2 cellular contexts compared by ENCODE assay signal in the genomic region with DNA sequence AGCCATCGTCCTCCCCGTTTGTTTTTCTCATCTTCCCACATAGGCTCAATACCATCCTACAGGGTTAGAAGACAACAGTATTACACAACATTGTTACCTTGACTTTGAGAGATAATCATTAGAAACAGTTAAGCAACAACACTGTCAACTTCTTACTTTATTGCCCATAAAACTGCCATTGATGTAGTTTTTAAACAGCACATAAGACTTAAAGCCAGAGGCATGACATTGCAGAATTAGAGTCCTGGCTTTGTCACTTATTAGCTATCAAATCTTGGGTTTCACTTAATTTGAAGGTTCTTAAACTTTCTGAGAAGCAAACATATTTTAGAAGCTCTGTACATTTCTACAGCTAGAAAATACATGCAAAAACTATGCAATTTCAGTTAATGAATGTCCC.
TF ChIP-seq lines count a peak whose summit lies in the region.

No MANE protein-coding gene starts in this region.

TF ChIP-seq in A549, 52 proteins besides CTCF, POLR2A, EP300 and RAD21:
- TF ChIP-seq MAFK (IDR thresholded peaks at IDR 0.05; ENCODE audit: partially characterized antibody) (peak; percentile 28), BHLHE40 (IDR thresholded peaks at IDR 0.05; ENCODE audit: low read depth, low read length) (no peak), ZNF302 (CRISPR knock-in tag; IDR thresholded peaks at IDR 0.05) (no peak), CBX2 (IDR thresholded peaks at IDR 0.05; ENCODE audit: borderline replicate concordance, low read depth) (no peak), GATA3 (IDR thresholded peaks at IDR 0.05; ENCODE audit: borderline replicate concordance) (no peak)

TF ChIP-seq in IMR-90, 13 proteins besides CTCF, POLR2A, EP300 and RAD21:
- TF ChIP-seq FOS (IDR thresholded peaks at IDR 0.05; ENCODE audit: low read depth, low read length), result no peak
- no peak for TF ChIP-seq BHLHE40 (IDR thresholded peaks at IDR 0.05; ENCODE audit: low read depth, low read length)
- TF ChIP-seq MAFK (IDR thresholded peaks at IDR 0.05; ENCODE audit: low read depth, low read length), result no peak
- peak; percentile 16; the same call in 1 of the 2 replicates for TF ChIP-seq NFE2L2 (IDR thresholded peaks at IDR 0.05; ENCODE audit: low read depth, low read length)
- TF ChIP-seq, protein P1, sequence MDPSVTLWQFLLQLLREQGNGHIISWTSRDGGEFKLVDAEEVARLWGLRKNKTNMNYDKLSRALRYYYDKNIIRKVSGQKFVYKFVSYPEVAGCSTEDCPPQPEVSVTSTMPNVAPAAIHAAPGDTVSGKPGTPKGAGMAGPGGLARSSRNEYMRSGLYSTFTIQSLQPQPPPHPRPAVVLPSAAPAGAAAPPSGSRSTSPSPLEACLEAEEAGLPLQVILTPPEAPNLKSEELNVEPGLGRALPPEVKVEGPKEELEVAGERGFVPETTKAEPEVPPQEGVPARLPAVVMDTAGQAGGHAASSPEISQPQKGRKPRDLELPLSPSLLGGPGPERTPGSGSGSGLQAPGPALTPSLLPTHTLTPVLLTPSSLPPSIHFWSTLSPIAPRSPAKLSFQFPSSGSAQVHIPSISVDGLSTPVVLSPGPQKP (IDR thresholded peaks at IDR 0.05; ENCODE audit: borderline replicate concordance, low read depth, low read length), result no peak
- no peak for TF ChIP-seq CHD1 (IDR thresholded peaks at IDR 0.05; ENCODE audit: low read depth, low read length)
- TF ChIP-seq RCOR1 (IDR thresholded peaks at IDR 0.05; ENCODE audit: insufficient replicate concordance, low read length), result no peak
- 0 out of 2 replicates have a peak, but pooled peaks have one; percentile 41 for TF ChIP-seq CEBPB (IDR thresholded peaks at IDR 0.05; ENCODE audit: low read depth, low read length)
- TF ChIP-seq MAZ (IDR thresholded peaks at IDR 0.05; ENCODE audit: borderline replicate concordance, low read depth, low read length), result no peak
- TF ChIP-seq, protein P2, sequence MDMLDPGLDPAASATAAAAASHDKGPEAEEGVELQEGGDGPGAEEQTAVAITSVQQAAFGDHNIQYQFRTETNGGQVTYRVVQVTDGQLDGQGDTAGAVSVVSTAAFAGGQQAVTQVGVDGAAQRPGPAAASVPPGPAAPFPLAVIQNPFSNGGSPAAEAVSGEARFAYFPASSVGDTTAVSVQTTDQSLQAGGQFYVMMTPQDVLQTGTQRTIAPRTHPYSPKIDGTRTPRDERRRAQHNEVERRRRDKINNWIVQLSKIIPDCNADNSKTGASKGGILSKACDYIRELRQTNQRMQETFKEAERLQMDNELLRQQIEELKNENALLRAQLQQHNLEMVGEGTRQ (IDR thresholded peaks at IDR 0.05; ENCODE audit: low read depth, low read length), result no peak
- no peak for TF ChIP-seq RFX5 (IDR thresholded peaks at IDR 0.05; ENCODE audit: low read depth, low read length)
